Comparison of ENCODE assay signal across 17 cellular contexts in genomic region chr1:53733975-53734649, GRCh38. TPM values are rescaled to one million over a fixed set of nuclear protein-coding genes. Genes with fewer than 3 reads are reported as not detected.
DNase-seq lines count a peak whose midpoint lies in the region; ATAC-seq and TF ChIP-seq lines count a peak whose summit lies in the region.
"Had no signal": no experiment of that assay in that cellular context is flagged by ENCODE, and none has a peak within 500 bp of the region (broad histone marks: within the 10 kb centered on the region; RNA-seq: fewer than 3 reads in every experiment).

No MANE protein-coding gene starts in this region.

- H3K4me3 ChIP-seq in MG63 (peak overlapping the region; percentile 22), choroid plexus epithelial cell (ENCODE audit: low read depth, low read length) (no peak overlapping the region), skeletal muscle cell (ENCODE audit: low read depth, low read length) (peak overlapping the region; percentile 14), SJCRH30 (no peak overlapping the region), gastroesophageal sphincter (no peak overlapping the region)
- H3K4me3 ChIP-seq: prostate gland had no signal

- TF ChIP-seq POLR2A in gastroesophageal sphincter (IDR thresholded peaks at IDR 0.05): no peak

- no peaks in the 10 kb centered on the region for H3K27me3 ChIP-seq in MG63
- H3K27me3 ChIP-seq in SJCRH30: peaks cover 9% of the 10 kb centered on the region; the same call in 1 of the 2 replicates
- H3K27me3 ChIP-seq in gastroesophageal sphincter: peaks cover 33% of the 10 kb centered on the region

- no peak for TF ChIP-seq EP300 in gastroesophageal sphincter (IDR thresholded peaks at IDR 0.05)

- WGBS in gastroesophageal sphincter (ENCODE audit: low coverage in 1 of 2), 2 donors: 82 to 86% methylated on average over 9 to 10 of the region's 10 CpGs

- DNase-seq in EH (ENCODE audit: low read depth): peak; percentile 97
- no peak for DNase-seq in MG63
- DNase-seq in choroid plexus epithelial cell (ENCODE audit: low read depth): peak; percentile 62
- DNase-seq in skeletal muscle cell (ENCODE audit: low read depth): peak; percentile 75
- no peak for DNase-seq in GOT3 (lab: John Stamatoyannopoulos, UW)
- no peak for DNase-seq in NCI-H524 (lab: John Stamatoyannopoulos, UW)
- no peak for DNase-seq in SJCRH30
- DNase-seq: activated CD4-positive, alpha-beta T cell treated with anti-CD3 and anti-CD28 coated beads for 1 hour; activated T-cell treated with anti-CD3 and anti-CD28 coated beads, Interleukin-2, amount 50 U/mL, for 4 hours; CD8-positive, alpha-beta T cell; foreskin melanocyte; islet precursor cell; stimulated activated CD4-positive, alpha-beta T cell treated with anti-CD3 and anti-CD28 coated beads, Interleukin-2, amount 100 ng/mL, for 48 hours had no signal

- no peak for ATAC-seq in gastroesophageal sphincter
- ATAC-seq: activated T-cell treated with anti-CD3 and anti-CD28 coated beads, Interleukin-2, amount 50 U/mL, for 4 hours; CD8-positive, alpha-beta T cell; stimulated activated effector memory CD8-positive, alpha-beta T cell treated with anti-CD3 and anti-CD28 coated beads, Interleukin-12 subunit alpha, Interleukin-12 subunit beta, amount 100 ng/mL, for 72 hours had no signal

- H3K36me3 ChIP-seq in MG63: no peaks in the 10 kb centered on the region; the same call in 1 of the 2 replicates
- H3K36me3 ChIP-seq in SJCRH30: no peaks in the 10 kb centered on the region
- no peaks in the 10 kb centered on the region for H3K36me3 ChIP-seq in gastroesophageal sphincter
- H3K36me3 ChIP-seq: prostate gland had no signal

- no peaks in the 10 kb centered on the region for H3K9me3 ChIP-seq in MG63
- no peaks in the 10 kb centered on the region for H3K9me3 ChIP-seq in SJCRH30 (replicated peaks)
- H3K9me3 ChIP-seq in gastroesophageal sphincter: no peaks in the 10 kb centered on the region
- H3K9me3 ChIP-seq: prostate gland had no signal

- no peak overlapping the region for H3K27ac ChIP-seq in SJCRH30
- H3K27ac ChIP-seq in gastroesophageal sphincter: no peak overlapping the region

- H3K4me1 ChIP-seq in SJCRH30 (peaks cover 11% of the 10 kb centered on the region), gastroesophageal sphincter (peaks cover 0 to 19% (median 12%) of the 10 kb centered on the region in 3 donors)

- TF ChIP-seq CTCF in choroid plexus epithelial cell (conservative IDR thresholded peaks at IDR 0.05; ENCODE audit: low read depth, low read length) (peak; percentile 5), gastroesophageal sphincter (IDR thresholded peaks at IDR 0.05) (no peak)

RNA-seq across cellular contexts. Expression of gene GLIS1, which starts 4.9 kb away (rescaled TPM):
- 1.4 TPM in 1 of 2 replicates, not detected in the other for total RNA-seq in MG63 (2014; rRNA removed; shearing (Covaris generic); ENCODE audit: low replicate concordance)
- total RNA-seq in SJCRH30 (2014; rRNA removed; shearing (Covaris generic)): not detected in 2 replicates
- total RNA-seq in gastroesophageal sphincter: under 1 TPM in 2 of 4 donors, not detected in 2; 0.16 to 0.27 TPM
- total RNA-seq: activated T-cell treated with anti-CD3 and anti-CD28 coated beads, Interleukin-2, amount 50 U/mL, for 4 hours; CD8-positive, alpha-beta T cell; dermis microvascular lymphatic vessel endothelial cell had no signal

Comparison
In these comparisons a context has a peak if more than half of its experiments do, and no peak if none do; other contexts are left out.
1. DNase-seq: peak in EH (single experiment), choroid plexus epithelial cell (single experiment) and skeletal muscle cell (single experiment); none in MG63 (single experiment), GOT3 (single experiment), NCI-H524 (0 of 2) and SJCRH30 (0 of 2).
2. H3K4me3 ChIP-seq: peak in MG63 (single experiment) and skeletal muscle cell (single experiment); none in choroid plexus epithelial cell (single experiment), SJCRH30 (single experiment) and gastroesophageal sphincter (0 of 2).